In genomic region chr5:112012112-112012511, GRCh38 we compare ENCODE assay signal across 13 cellular contexts.
DNase-seq lines count a peak whose midpoint lies in the region; ATAC-seq and TF ChIP-seq lines count a peak whose summit lies in the region.
"Had no signal": no experiment of that assay in that cellular context is flagged by ENCODE, and none has a peak within 500 bp of the region (broad histone marks: within the 10 kb centered on the region; RNA-seq: fewer than 3 reads in every experiment).

No MANE protein-coding gene starts in this region.

- H3K4me3 ChIP-seq in body of pancreas, result no peak overlapping the region
- H3K4me3 ChIP-seq in Caco-2 (ENCODE audit: low read depth, low read length), result no peak overlapping the region

- no peak overlapping the region for H3K27ac ChIP-seq in body of pancreas

- BruUV-seq in Caco-2 (replicated peaks; lab: Mats Ljungman, UMichigan), result no TSS peak

- POLR2A ChIA-PET in Caco-2 (lab: Charles Lee), result no interaction called here

- CTCF ChIA-PET in Caco-2 (lab: Charles Lee), result no interaction called here

- H3K4me1 Mint-ChIP-seq in Caco-2 (ENCODE audit: low read depth, unreplicated experiment), result peaks cover 6% of the 10 kb centered on the region

- 4 to 6% methylated on average over 1 of the region's 1 CpG for WGBS in body of pancreas, 2 donors

- peaks cover 19% of the 10 kb centered on the region for H3K4me1 ChIP-seq in body of pancreas
- H3K4me1 ChIP-seq in Caco-2, result peaks cover 8% of the 10 kb centered on the region

- H3K4me3 Mint-ChIP-seq in Caco-2 (ENCODE audit: unreplicated experiment), result no peak overlapping the region
- H3K4me3 Mint-ChIP-seq: activated CD8-positive, alpha-beta T cell treated with anti-CD3 and anti-CD28 coated beads, Interleukin-2, amount 10 ng/mL, durations not matched to agents 7 days and 5 days had no signal

- H3K9me3 ChIP-seq in body of pancreas (no peaks in the 10 kb centered on the region), Caco-2 (no peaks in the 10 kb centered on the region)

- DNase-seq in AG09319 (ENCODE audit: extremely low read depth, low read depth) (peak; percentile 56), LHCN-M2 (ENCODE audit: low read depth) (peak; percentile 26), body of pancreas (peak in 3 of 4 donors; percentile 13 to 38 (median 24)), iris pigment epithelial cell (ENCODE audit: low read depth) (peak; percentile 37), Caco-2 (no peak), AML-193 (lab: John Stamatoyannopoulos, UW) (no peak)
- no peak for DNase-seq in activated CD8-positive, alpha-beta memory T cell treated with anti-CD3 and anti-CD28 coated beads for 24 hours
- DNase-seq: activated CD8-positive, alpha-beta T cell treated with anti-CD3 and anti-CD28 coated beads, Interleukin-2, amount 10 ng/mL, durations not matched to agents 7 days and 5 days; NCI-H2081 treated with DMSO at 0.1 percent for 48 hours; NCI-H526 treated with DMSO at 0.1 percent for 48 hours; stimulated activated CD4-positive, alpha-beta T cell treated with anti-CD3 and anti-CD28 coated beads, Interleukin-2, amount 100 ng/mL, for 48 hours had no signal

- H3K27me3 Mint-ChIP-seq in Caco-2 (ENCODE audit: insufficient read depth, unreplicated experiment), result no peaks in the 10 kb centered on the region

- H3K36me3 ChIP-seq in body of pancreas (replicated peaks in 1 of 2; ENCODE audit: insufficient read depth in 1 of 2, low read depth in 2 of 2) (no peaks in the 10 kb centered on the region), Caco-2 (ENCODE audit: control insufficient read depth, insufficient read depth, low read length) (no peaks in the 10 kb centered on the region)

- intact Hi-C loops in body of pancreas (cut with DNase I), result no loop called here
- intact Hi-C loops in Caco-2 (cut with micrococcal nuclease; ENCODE audit: unreplicated experiment), result no loop called here

- no peaks in the 10 kb centered on the region for H3K9me3 Mint-ChIP-seq in Caco-2 (ENCODE audit: unreplicated experiment)

- no peaks in the 10 kb centered on the region for H3K36me3 Mint-ChIP-seq in Caco-2 (ENCODE audit: insufficient read depth, unreplicated experiment)

- TF ChIP-seq CTCF in AG09319 (IDR thresholded peaks at IDR 0.05; ENCODE audit: low read depth, low read length), result no peak
- TF ChIP-seq CTCF in body of pancreas (IDR thresholded peaks at IDR 0.05), result no peak
- no peak for TF ChIP-seq CTCF in Caco-2 (IDR thresholded peaks at IDR 0.05; ENCODE audit: insufficient read depth in 1 of 2, low read depth in 1 of 2, low read length in 1 of 2, severe bottlenecking in 1 of 2, unreplicated experiment in 1 of 2)

- no peak overlapping the region for H3K27ac Mint-ChIP-seq in Caco-2 (ENCODE audit: unreplicated experiment)
- H3K27ac Mint-ChIP-seq: activated CD8-positive, alpha-beta T cell treated with anti-CD3 and anti-CD28 coated beads, Interleukin-2, amount 10 ng/mL, durations not matched to agents 7 days and 5 days had no signal

- no peaks in the 10 kb centered on the region for H3K27me3 ChIP-seq in body of pancreas
- H3K27me3 ChIP-seq in Caco-2 (replicated peaks; ENCODE audit: control insufficient read depth, insufficient read depth, low read length), result no peaks in the 10 kb centered on the region

- TF ChIP-seq POLR2A in body of pancreas (IDR thresholded peaks at IDR 0.05), result no peak

- ATAC-seq in body of pancreas (peak; percentile 70), GM21423 (IDR thresholded peaks at IDR 0.05; ENCODE audit: unreplicated experiment) (no peak)
- ATAC-seq: activated CD8-positive, alpha-beta T cell treated with anti-CD3 and anti-CD28 coated beads, Interleukin-2, amount 10 ng/mL, durations not matched to agents 7 days and 5 days; Panc1 had no signal

Comparison
In these comparisons a context has a peak if more than half of its experiments do, and no peak if none do; other contexts are left out.
1. DNase-seq: peak in AG09319 (single experiment), LHCN-M2 (single experiment), body of pancreas (3 of 4) and iris pigment epithelial cell (single experiment); none in activated CD8-positive, alpha-beta memory T cell treated with anti-CD3 and anti-CD28 coated beads for 24 hours (single experiment), Caco-2 (0 of 2) and AML-193 (0 of 2).